In the genomic region with DNA sequence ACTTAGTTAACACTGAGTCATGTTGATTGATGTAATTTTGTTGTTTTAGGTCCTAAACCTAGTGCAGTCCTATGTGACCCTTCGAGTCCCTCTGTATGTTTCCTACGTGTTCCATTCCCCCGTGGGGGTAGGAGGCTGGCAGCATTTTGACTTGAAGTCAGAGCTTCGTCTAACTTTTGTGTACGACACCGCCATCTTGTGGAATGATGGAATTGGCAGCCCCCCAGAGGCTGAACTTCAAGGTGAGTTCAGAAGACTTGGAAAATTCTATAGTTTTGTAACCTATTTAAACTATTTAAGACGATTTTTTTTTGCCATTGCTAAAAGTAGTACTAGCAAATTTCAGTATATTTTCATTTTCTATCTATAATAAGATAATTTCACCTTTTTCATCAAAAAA, we compare ENCODE assay signal across 8 cellular contexts.
DNase-seq lines count a peak whose midpoint lies in the region; TF ChIP-seq lines count a peak whose summit lies in the region.

No MANE protein-coding gene starts in this region.

- H3K36me3 Mint-ChIP-seq in HFFc6 (ENCODE audit: low read depth) = no peaks in the 10 kb centered on the region

- H3K4me1 Mint-ChIP-seq in HFFc6 (ENCODE audit: low read depth) = no peaks in the 10 kb centered on the region

- peak; percentile 69 for TF ChIP-seq CTCF in HFFc6 (IDR thresholded peaks at IDR 0.05)

- H3K9me3 Mint-ChIP-seq in HFFc6 = no peaks in the 10 kb centered on the region

- DNase-seq in NCI-H345 (lab: John Stamatoyannopoulos, UW) = peak; percentile 6
- no peak for DNase-seq in NCI-H345 treated with DMSO at 0.1 percent for 48 hours (lab: John Stamatoyannopoulos, UW; ENCODE audit: unreplicated experiment)
- DNase-seq in HFFc6 = no peak
- DNase-seq in NCI-H526 treated with DMSO at 0.1 percent for 48 hours (lab: John Stamatoyannopoulos, UW) = peak; percentile 16
- peak; percentile 32 for DNase-seq in activated naive CD4-positive, alpha-beta T cell treated with Interleukin-2 at 50 U/mL for 16 hours
- DNase-seq in iPS DF 19.7 (ENCODE audit: low read depth, low spot score) = peak; percentile 20
- DNase-seq in stimulated activated CD4-positive, alpha-beta T cell treated with anti-CD3 and anti-CD28 coated beads, Interleukin-2, amount 100 ng/mL, for 24 hours = peak; percentile 43 to 46
- no peak for DNase-seq in SKM-1 (lab: John Stamatoyannopoulos, UW; ENCODE audit: unreplicated experiment)

- H3K27ac Mint-ChIP-seq in HFFc6 = no peak overlapping the region

- no peak overlapping the region; the same call in 1 of the 2 replicates for H3K4me3 Mint-ChIP-seq in HFFc6

- peaks cover 4% of the 10 kb centered on the region; the same call in 1 of the 2 replicates for H3K27me3 Mint-ChIP-seq in HFFc6 (ENCODE audit: insufficient read depth)

Comparison
In these comparisons a context has a peak if more than half of its experiments do, and no peak if none do; other contexts are left out.
1. DNase-seq: peak in NCI-H345 (single experiment), NCI-H526 treated with DMSO at 0.1 percent for 48 hours (single experiment), activated naive CD4-positive, alpha-beta T cell treated with Interleukin-2 at 50 U/mL for 16 hours (single experiment), iPS DF 19.7 (single experiment) and stimulated activated CD4-positive, alpha-beta T cell treated with anti-CD3 and anti-CD28 coated beads, Interleukin-2, amount 100 ng/mL, for 24 hours (2 of 2); none in NCI-H345 treated with DMSO at 0.1 percent for 48 hours (single experiment), HFFc6 (single experiment) and SKM-1 (single experiment).